Comparison of ENCODE assay signal across 8 cellular contexts in the genomic region with DNA sequence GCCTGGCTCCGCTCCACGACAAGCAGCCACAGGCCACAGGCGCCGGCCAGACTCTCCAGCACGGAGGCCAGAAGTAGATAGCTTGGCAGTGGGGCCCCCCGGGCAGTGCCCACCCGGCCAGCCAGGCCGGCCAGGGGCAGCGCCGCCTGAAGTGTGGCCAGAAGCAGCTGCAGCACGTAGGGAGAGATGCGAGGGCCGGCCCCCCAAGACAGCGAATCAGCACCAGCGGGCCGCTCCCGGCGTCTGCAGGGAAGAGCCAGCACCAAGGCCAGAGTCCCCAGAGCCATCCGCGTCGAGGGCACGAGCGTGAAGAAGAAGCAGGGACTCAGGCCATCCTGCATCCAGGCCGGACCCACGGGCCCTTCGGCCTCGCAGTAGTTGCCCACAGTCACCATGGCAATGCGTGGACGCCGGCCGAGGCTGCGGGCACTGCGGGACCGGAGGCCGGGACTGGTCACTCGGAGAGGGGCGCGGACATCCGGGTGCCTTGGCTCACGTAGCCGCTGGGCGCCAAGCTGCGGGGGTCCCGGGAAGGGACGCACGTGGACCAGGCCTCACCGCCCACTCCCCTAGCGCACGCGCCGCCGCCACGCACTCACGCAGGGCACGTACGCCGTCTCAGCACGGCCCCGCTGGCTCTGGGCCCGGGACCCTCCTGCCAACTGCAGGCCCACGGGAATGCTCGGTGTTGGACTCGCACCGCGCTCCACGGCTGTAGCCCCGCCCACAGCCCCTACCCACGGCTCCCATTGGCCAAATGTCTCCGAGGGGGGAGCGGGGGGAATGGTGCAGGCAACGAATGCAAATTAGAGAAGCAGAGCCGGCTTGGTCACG. TPM values are rescaled to one million over a fixed set of nuclear protein-coding genes. Genes with fewer than 3 reads are reported as not detected.
DNase-seq lines count a peak whose midpoint lies in the region; ATAC-seq and TF ChIP-seq lines count a peak whose summit lies in the region.

A gene (minus strand): TSS at position 680 of the 834 bp plus-strand sequence. CDS start 285 bp downstream, at position 395.

- H3K36me3 ChIP-seq in adipocyte (ENCODE audit: control insufficient read depth, insufficient read depth, low read length, severe bottlenecking): peaks cover 61% of the 10 kb centered on the region
- H3K36me3 ChIP-seq in parathyroid adenoma (ENCODE audit: control insufficient read depth, insufficient read depth, low read length): no peaks in the 10 kb centered on the region
- H3K36me3 ChIP-seq in thyroid gland: peaks cover 36 to 45% of the 10 kb centered on the region in 2 donors

- H3K27ac ChIP-seq in parathyroid adenoma: peak within 1 kb of the TSS; percentile 83
- peak within 1 kb of the TSS; percentile 73 to 97 (median 89) for H3K27ac ChIP-seq in thyroid gland

- no peaks in the 10 kb centered on the region for H3K27me3 ChIP-seq in adipocyte (replicated peaks; ENCODE audit: control insufficient read depth, insufficient read depth, low read length)
- H3K27me3 ChIP-seq in parathyroid adenoma (ENCODE audit: control insufficient read depth, insufficient read depth, low read length): no peaks in the 10 kb centered on the region
- no peaks in the 10 kb centered on the region for H3K27me3 ChIP-seq in thyroid gland

- intact Hi-C loops in Right ventricle myocardium superior (cut with DNase I) (loop anchor here (5.0 kb wide), 1 partner anchor 41 kb away; a partner anchor contains a TSS), thyroid gland (cut with DNase I) (no loop called here)

- H3K9me3 ChIP-seq in adipocyte (ENCODE audit: control insufficient read depth, low read length) (no peaks in the 10 kb centered on the region), parathyroid adenoma (ENCODE audit: control insufficient read depth, low read length) (no peaks in the 10 kb centered on the region), thyroid gland (no peaks in the 10 kb centered on the region)

- peak within 1 kb of the TSS; percentile 92 for H3K9ac ChIP-seq in adipocyte (ENCODE audit: low read length)
- peak within 1 kb of the TSS; percentile 24 for H3K9ac ChIP-seq in parathyroid adenoma

- TF ChIP-seq CTCF in parathyroid adenoma (IDR thresholded peaks at IDR 0.05) (no peak), thyroid gland (IDR thresholded peaks at IDR 0.05) (no peak)

- peaks cover 28% of the 10 kb centered on the region for H3K4me1 ChIP-seq in adipocyte (ENCODE audit: control insufficient read depth, insufficient read depth, low read length)
- peaks cover 12% of the 10 kb centered on the region for H3K4me1 ChIP-seq in parathyroid adenoma
- H3K4me1 ChIP-seq in thyroid gland: peaks cover 22 to 23% of the 10 kb centered on the region in 2 donors

- ATAC-seq in GM21737 (IDR thresholded peaks at IDR 0.05; ENCODE audit: unreplicated experiment) (peak; percentile 61), Right ventricle myocardium superior (ENCODE audit: poor library complexity) (peak; percentile 93)

- no peaks in the 10 kb centered on the region for H3K79me2 ChIP-seq in parathyroid adenoma

- H3K4me3 ChIP-seq in adipocyte (ENCODE audit: low read length) (peak within 1 kb of the TSS; percentile 79), parathyroid adenoma (ENCODE audit: low read depth, low read length) (peak within 1 kb of the TSS; percentile 66), thyroid gland (replicated peaks in 1 of 3) (peak within 1 kb of the TSS in 2 of 3 donors; percentile 44 to 57)

- peak; percentile 18 to 89 for TF ChIP-seq POLR2A in thyroid gland (IDR thresholded peaks at IDR 0.05)

- peak within 1 kb of the TSS; percentile 86 for H2AFZ ChIP-seq in parathyroid adenoma

- 0% methylated on average over 1 to 34 of the region's 73 CpGs for WGBS in thyroid gland, 2 donors

- peak within 1 kb of the TSS; percentile 91 for H3K4me2 ChIP-seq in parathyroid adenoma (ENCODE audit: low read length)

- DNase-seq in DMS79 (lab: John Stamatoyannopoulos, UW) (peak; percentile 92), M059J (ENCODE audit: low read depth) (peak; percentile 91), T follicular helper cell (ENCODE audit: low read depth) (peak; percentile 86), adipocyte (ENCODE audit: low read depth) (peak; percentile 98), Right ventricle myocardium superior (peak; percentile 99), thyroid gland (peak; percentile 99)

RNA-seq across cellular contexts. Expression of the gene that starts here (rescaled TPM):
- total RNA-seq in M059J (2014; rRNA removed; shearing (Covaris generic)): 19.5 and 27.5 TPM in 2 replicates
- 25.2 TPM for total RNA-seq in Right ventricle myocardium superior
- total RNA-seq in thyroid gland: 10 to 100 TPM; 29.6 to 96.8 (median 63.6) TPM

Comparison
In these comparisons a context has a peak if more than half of its experiments do, and no peak if none do; other contexts are left out.
1. Peak in every context shown above with its lines: DNase-seq, ATAC-seq, H3K4me3 ChIP-seq and H3K27ac ChIP-seq.